In the genomic region with DNA sequence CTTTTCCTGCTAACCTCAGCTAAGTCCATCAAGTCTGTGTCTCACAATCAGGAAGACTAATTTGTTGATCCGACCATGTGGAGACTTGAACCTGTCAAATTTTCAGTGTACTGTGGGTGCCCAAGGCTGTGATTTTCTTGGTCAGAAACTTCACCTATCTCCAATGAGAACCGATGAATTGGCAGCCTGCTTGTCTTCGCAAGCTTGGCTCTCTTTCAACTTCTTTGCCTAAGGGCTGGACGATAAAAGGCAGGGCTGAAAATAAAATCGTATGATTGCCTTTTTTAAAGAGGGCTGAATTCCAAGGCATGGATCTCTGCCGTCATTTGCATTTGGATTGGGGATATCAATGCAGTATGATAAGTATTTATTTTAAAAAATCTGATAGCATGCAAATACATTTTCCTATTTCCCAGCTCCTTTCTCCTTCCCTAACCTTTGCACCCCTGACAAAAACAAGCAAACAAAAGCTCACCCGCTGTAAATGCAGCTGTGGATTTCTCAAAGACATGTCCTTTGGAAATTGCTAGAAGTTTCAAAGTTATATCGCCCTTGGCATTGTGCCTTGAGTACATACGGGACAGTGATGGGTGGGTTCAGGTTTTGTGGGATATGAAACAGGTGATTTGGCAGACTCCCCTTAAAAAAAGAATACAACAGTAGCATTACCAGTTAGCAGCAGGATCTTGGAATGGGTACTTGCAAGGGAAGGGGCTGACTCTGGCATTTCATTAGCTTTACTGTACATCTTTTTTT, we compare ENCODE assay signal across 7 cellular contexts.
"Had no signal": no experiment of that assay in that cellular context is flagged by ENCODE, and none has a peak within 500 bp of the region (broad histone marks: within the 10 kb centered on the region; RNA-seq: fewer than 3 reads in every experiment).

No MANE protein-coding gene starts in this region.

- H3K27ac ChIP-seq: HL-60 had no signal

- FAIRE-seq: HepG2, HTR-8/SVneo, K562 had no signal

- DNase-seq: IMR-90, KBM-7, KG1 had no signal

- ATAC-seq: HepG2, K562 had no signal

- H3K4me3 ChIP-seq: K562 had no signal
